In genomic region chr4:7865533-7865932, GRCh38 we compare ENCODE assay signal across 17 cellular contexts.
"Had no signal": no experiment of that assay in that cellular context is flagged by ENCODE, and none has a peak within 500 bp of the region (broad histone marks: within the 10 kb centered on the region; RNA-seq: fewer than 3 reads in every experiment).

No MANE protein-coding gene starts in this region.

- H3K4me2 ChIP-seq: smooth muscle cell had no signal

- H3K4me3 Mint-ChIP-seq: activated B cell treated with CpG ODN at 0.5 μM for 24 hours; activated naive CD8-positive, alpha-beta T cell; nephron progenitor cell; type B pancreatic cell had no signal

- H3K27ac Mint-ChIP-seq: activated B cell treated with CpG ODN at 0.5 μM for 24 hours; activated naive CD8-positive, alpha-beta T cell; nephron progenitor cell; type B pancreatic cell had no signal

- FAIRE-seq: islet of Langerhans had no signal

- H3K27ac ChIP-seq: lower lobe of right lung, psoas muscle, testis had no signal

- H3K4me1 ChIP-seq: testis had no signal

- DNase-seq: activated B cell treated with CpG ODN at 0.5 μM for 24 hours; activated CD4-positive, alpha-beta T cell treated with anti-CD3 and anti-CD28 coated beads for 4 hours; activated gamma-delta T cell; dermis blood vessel endothelial cell; effector memory CD4-positive, alpha-beta T cell; left colon; lower lobe of right lung; nephron progenitor cell; nucleus accumbens; psoas muscle; right cardiac atrium; stimulated activated CD4-positive, alpha-beta T cell treated with anti-CD3 and anti-CD28 coated beads, Interleukin-4, amount 100 ng/mL, for 1 hour; testis had no signal

- H3K27me3 Mint-ChIP-seq: activated naive CD8-positive, alpha-beta T cell had no signal

- H3K4me1 Mint-ChIP-seq: activated B cell treated with CpG ODN at 0.5 μM for 24 hours had no signal

- H3K4me3 ChIP-seq: lower lobe of right lung, psoas muscle, smooth muscle cell, testis had no signal

- ATAC-seq: left colon, lower lobe of right lung, psoas muscle, right cardiac atrium had no signal

- H3K9me3 ChIP-seq: lower lobe of right lung, psoas muscle, testis had no signal

- H3K27me3 ChIP-seq: testis had no signal
